31 cellular contexts compared by ENCODE assay signal in the genomic region with DNA sequence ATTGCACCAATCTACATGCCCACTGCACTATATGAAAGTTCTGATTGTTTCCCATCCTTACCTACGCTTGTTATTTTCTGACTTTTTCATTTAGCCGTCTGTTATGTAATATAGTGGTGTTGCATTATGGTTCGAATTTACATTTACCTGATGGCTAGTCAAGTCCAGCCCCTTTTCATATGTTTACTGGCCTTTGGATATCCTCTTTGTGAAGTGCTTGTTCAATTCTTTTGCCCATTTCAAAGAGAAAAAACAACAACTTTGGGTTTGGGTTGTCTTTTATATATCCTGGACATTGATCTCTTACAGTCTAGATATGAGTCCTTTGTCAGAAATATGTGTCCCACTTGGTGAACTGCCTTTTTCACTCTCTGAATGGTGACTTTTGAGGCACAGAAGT. TPM values are rescaled to one million over a fixed set of nuclear protein-coding genes. Genes with fewer than 3 reads are reported as not detected.
"Had no signal": no experiment of that assay in that cellular context is flagged by ENCODE, and none has a peak within 500 bp of the region (broad histone marks: within the 10 kb centered on the region; RNA-seq: fewer than 3 reads in every experiment).

No MANE protein-coding gene starts in this region.

- H3K27ac Mint-ChIP-seq: dendritic cell treated with granulocyte-macrophage colony-stimulating factor and Interleukin-4, amounts not matched to agents 40 ng/mL and 50 ng/mL, for 4 days; effector memory CD8-positive, alpha-beta T cell; endodermal cell had no signal

- H3K4me1 Mint-ChIP-seq: endodermal cell had no signal

- DNase-seq: colonic mucosa; cortex of kidney; dermis blood vessel endothelial cell; dorsolateral prefrontal cortex; effector CD4-positive, alpha-beta T cell; effector CD8-positive, alpha-beta T cell; effector memory CD4-positive, alpha-beta T cell; effector memory CD8-positive, alpha-beta T cell; endodermal cell; erythroblast; esophagus squamous epithelium; foreskin fibroblast; foreskin keratinocyte; foreskin melanocyte; gastrocnemius medialis; glutamatergic neuron; head of caudate nucleus; heart left ventricle; heart right ventricle had no signal

- H3K4me1 ChIP-seq: colonic mucosa, esophagus squamous epithelium, gastroesophageal sphincter had no signal

- H3K9me3 ChIP-seq: colonic mucosa, esophagus muscularis mucosa, esophagus squamous epithelium, gastrocnemius medialis, gastroesophageal sphincter, heart left ventricle, heart right ventricle had no signal

- H3K9me3 Mint-ChIP-seq: dendritic cell treated with granulocyte-macrophage colony-stimulating factor and Interleukin-4, amounts not matched to agents 40 ng/mL and 50 ng/mL, for 4 days; effector memory CD8-positive, alpha-beta T cell; endodermal cell had no signal

- FAIRE-seq: colon, endometrium, endothelial cell of umbilical vein, frontal cortex had no signal

- H3K4me3 Mint-ChIP-seq: dendritic cell treated with granulocyte-macrophage colony-stimulating factor and Interleukin-4, amounts not matched to agents 40 ng/mL and 50 ng/mL, for 4 days; effector memory CD8-positive, alpha-beta T cell; endodermal cell had no signal

- H3K36me3 ChIP-seq: colonic mucosa, esophagus muscularis mucosa, esophagus squamous epithelium, gastrocnemius medialis, gastroesophageal sphincter, heart left ventricle, heart right ventricle had no signal

- ATAC-seq: effector memory CD8-positive, alpha-beta T cell; esophagus mucosa; foreskin keratinocyte; gastrocnemius medialis; gastroesophageal sphincter; heart left ventricle; heart right ventricle had no signal

- H3K27ac ChIP-seq: colonic mucosa, coronary artery, dorsolateral prefrontal cortex, esophagus muscularis mucosa, esophagus squamous epithelium, foreskin keratinocyte, gastroesophageal sphincter, heart left ventricle had no signal

- H3K4me3 ChIP-seq: colonic mucosa, coronary artery, dorsolateral prefrontal cortex, esophagus muscularis mucosa, esophagus squamous epithelium, gastrocnemius medialis, gastroesophageal sphincter, heart left ventricle, heart right ventricle had no signal

- H3K27me3 ChIP-seq: colonic mucosa, esophagus squamous epithelium, foreskin keratinocyte, gastrocnemius medialis, heart left ventricle, heart right ventricle had no signal

RNA-seq across cellular contexts. Expression of a gene that starts 21.1 kb away (rescaled TPM):
- total RNA-seq: dermis blood vessel endothelial cell, dermis microvascular lymphatic vessel endothelial cell, endothelial cell of umbilical vein, fibroblast of villous mesenchyme had no signal
- polyA plus RNA-seq: endothelial cell of umbilical vein, fibroblast of lung had no signal
